ENCODE assay signal across 20 cellular contexts in genomic region chr1:56064705-56065104, GRCh38.
A peak's percentile ranks its signal among the peaks of the same experiment; 100 is the strongest.
DNase-seq lines count a peak whose midpoint lies in the region; ATAC-seq and TF ChIP-seq lines count a peak whose summit lies in the region.
"Had no signal": no experiment of that assay in that cellular context is flagged by ENCODE, and none has a peak within 500 bp of the region (broad histone marks: within the 10 kb centered on the region; RNA-seq: fewer than 3 reads in every experiment).

No MANE protein-coding gene starts in this region.

- H2AFZ ChIP-seq in Karpas-422 (ENCODE audit: low read length), result no peak overlapping the region

- CTCF ChIA-PET in AG04449 (lab: Yijun Ruan, JAX), result no interaction called here
- CTCF ChIA-PET in activated CD4-positive, alpha-beta T cell treated with anti-CD3 and anti-CD28 coated beads for 36 hours (lab: Charles Lee), result no interaction called here

- H3K4me3 ChIP-seq in AG04449 (ENCODE audit: low read depth, low read length) (no peak overlapping the region), foreskin fibroblast (ENCODE audit: low read depth in 1 of 2, low read length in 2 of 2) (no peak overlapping the region), Karpas-422 (ENCODE audit: low read length) (no peak overlapping the region)
- H3K4me3 ChIP-seq: heart right ventricle, prostate gland had no signal

- POLR2A ChIA-PET in AG04449 (lab: Yijun Ruan, JAX), result no interaction called here
- POLR2A ChIA-PET in activated CD4-positive, alpha-beta T cell treated with anti-CD3 and anti-CD28 coated beads for 36 hours (lab: Charles Lee), result no interaction called here

- in situ Hi-C loops in SK-MEL-5 (cut with HindIII; ENCODE audit: low pct_unique_long_range_greater_than_20kb, low sequenced_read_pairs), result no loop called here

- ATAC-seq in activated CD4-positive, alpha-beta T cell treated with anti-CD3 and anti-CD28 coated beads for 36 hours, result no peak
- ATAC-seq in HG03025 (IDR thresholded peaks at IDR 0.05; ENCODE audit: low FRiP score, unreplicated experiment), result no peak
- ATAC-seq: effector memory CD8-positive, alpha-beta T cell; naive thymus-derived CD8-positive, alpha-beta T cell; T-cell had no signal

- H3K4me2 ChIP-seq in Karpas-422 (ENCODE audit: low read depth, low read length, poor library complexity, severe bottlenecking), result no peak overlapping the region

- TF ChIP-seq CTCF in AG04449 (IDR thresholded peaks at IDR 0.05; ENCODE audit: insufficient read depth, low read length, missing control alignments) (no peak), foreskin fibroblast (IDR thresholded peaks at IDR 0.05; ENCODE audit: low read depth, low read length) (no peak)

- intact Hi-C loops in activated CD4-positive, alpha-beta T cell treated with anti-CD3 and anti-CD28 coated beads for 36 hours (cut with DNase I, micrococcal nuclease), result no loop called here

- H4K20me1 ChIP-seq in Karpas-422 (ENCODE audit: insufficient read depth, low read depth, low read length), result no peaks in the 10 kb centered on the region

- H3K4me1 ChIP-seq in Karpas-422 (ENCODE audit: low read length), result peaks cover 5% of the 10 kb centered on the region; the same call in 1 of the 2 replicates
- H3K4me1 ChIP-seq: BE2C, prostate gland had no signal

- H3K27me3 ChIP-seq in Karpas-422 (ENCODE audit: low read length), result no peaks in the 10 kb centered on the region
- H3K27me3 ChIP-seq: BE2C, heart right ventricle had no signal

- H3K79me2 ChIP-seq in Karpas-422 (ENCODE audit: low read length), result no peaks in the 10 kb centered on the region

- H3K27ac Mint-ChIP-seq in activated CD4-positive, alpha-beta T cell treated with anti-CD3 and anti-CD28 coated beads for 36 hours, result no peak overlapping the region
- H3K27ac Mint-ChIP-seq: activated naive CD4-positive, alpha-beta T cell treated with anti-CD3 and anti-CD28 coated beads, Interleukin-2, amount 10 ng/mL, durations not matched to agents 7 days and 5 days; effector memory CD8-positive, alpha-beta T cell; naive thymus-derived CD8-positive, alpha-beta T cell; T-cell had no signal

- no peak overlapping the region for H3K9ac ChIP-seq in Karpas-422 (ENCODE audit: low read length)

- H3K4me3 Mint-ChIP-seq in activated CD4-positive, alpha-beta T cell treated with anti-CD3 and anti-CD28 coated beads for 36 hours, result no peak overlapping the region
- H3K4me3 Mint-ChIP-seq: activated naive CD4-positive, alpha-beta T cell treated with anti-CD3 and anti-CD28 coated beads, Interleukin-2, amount 10 ng/mL, durations not matched to agents 7 days and 5 days; effector memory CD8-positive, alpha-beta T cell; naive thymus-derived CD8-positive, alpha-beta T cell; T-cell had no signal

- H3K36me3 ChIP-seq in Karpas-422 (ENCODE audit: insufficient read depth, low read length), result no peaks in the 10 kb centered on the region
- H3K36me3 ChIP-seq: BE2C, heart right ventricle, prostate gland had no signal

- peak; percentile 14 for DNase-seq in AG04449 (ENCODE audit: low read depth, low spot score)
- peak; percentile 71 for DNase-seq in GM04504 (ENCODE audit: low read depth)
- DNase-seq in SK-MEL-5 (ENCODE audit: low read depth, low spot score), result peak; percentile 21
- peak; percentile 72 to 75 for DNase-seq in foreskin fibroblast
- no peak for DNase-seq in Karpas-422
- no peak for DNase-seq in activated CD4-positive, alpha-beta T cell treated with anti-CD3 and anti-CD28 coated beads for 36 hours
- no peak for DNase-seq in DMS114 treated with DMSO at 0.1 percent for 48 hours (lab: John Stamatoyannopoulos, UW; ENCODE audit: unreplicated experiment)
- DNase-seq: activated CD4-positive, CD25-positive, alpha-beta regulatory T cell; activated CD8-positive, alpha-beta memory T cell treated with anti-CD3 and anti-CD28 coated beads, Interleukin-2, amount 50 U/mL, for 4 hours; activated naive CD4-positive, alpha-beta T cell treated with anti-CD3 and anti-CD28 coated beads, Interleukin-2, amount 10 ng/mL, durations not matched to agents 7 days and 5 days; BE2C; caudate nucleus; effector memory CD8-positive, alpha-beta T cell; heart right ventricle; naive thymus-derived CD8-positive, alpha-beta T cell; NCI-H1048; substantia nigra; T-cell had no signal

- H3K9me2 ChIP-seq in Karpas-422 (replicated peaks; ENCODE audit: insufficient read depth, low read length), result no peaks in the 10 kb centered on the region

- no peak overlapping the region for H3K27ac ChIP-seq in Karpas-422 (ENCODE audit: low read length)
- H3K27ac ChIP-seq: heart right ventricle, prostate gland had no signal

- H3K27me3 Mint-ChIP-seq in activated CD4-positive, alpha-beta T cell treated with anti-CD3 and anti-CD28 coated beads for 36 hours, result no peaks in the 10 kb centered on the region
- H3K27me3 Mint-ChIP-seq: activated naive CD4-positive, alpha-beta T cell treated with anti-CD3 and anti-CD28 coated beads, Interleukin-2, amount 10 ng/mL, durations not matched to agents 7 days and 5 days; effector memory CD8-positive, alpha-beta T cell; T-cell had no signal

- H3K4me1 Mint-ChIP-seq in activated CD4-positive, alpha-beta T cell treated with anti-CD3 and anti-CD28 coated beads for 36 hours, result no peaks in the 10 kb centered on the region
- H3K4me1 Mint-ChIP-seq: activated naive CD4-positive, alpha-beta T cell treated with anti-CD3 and anti-CD28 coated beads, Interleukin-2, amount 10 ng/mL, durations not matched to agents 7 days and 5 days; naive thymus-derived CD8-positive, alpha-beta T cell; T-cell had no signal

- H3K9me3 ChIP-seq in Karpas-422 (ENCODE audit: low read length), result no peaks in the 10 kb centered on the region
- H3K9me3 ChIP-seq: BE2C, heart right ventricle, prostate gland had no signal

- no peaks in the 10 kb centered on the region for H3K9me3 Mint-ChIP-seq in activated CD4-positive, alpha-beta T cell treated with anti-CD3 and anti-CD28 coated beads for 36 hours (ENCODE audit: low read depth)
- H3K9me3 Mint-ChIP-seq: activated naive CD4-positive, alpha-beta T cell treated with anti-CD3 and anti-CD28 coated beads, Interleukin-2, amount 10 ng/mL, durations not matched to agents 7 days and 5 days had no signal

- H3K36me3 Mint-ChIP-seq in activated CD4-positive, alpha-beta T cell treated with anti-CD3 and anti-CD28 coated beads for 36 hours (ENCODE audit: low read depth), result no peaks in the 10 kb centered on the region
- H3K36me3 Mint-ChIP-seq: activated naive CD4-positive, alpha-beta T cell treated with anti-CD3 and anti-CD28 coated beads, Interleukin-2, amount 10 ng/mL, durations not matched to agents 7 days and 5 days; naive thymus-derived CD8-positive, alpha-beta T cell; T-cell had no signal

Comparison
In these comparisons a context has a peak if more than half of its experiments do, and no peak if none do; other contexts are left out.
1. DNase-seq: peak in AG04449 (single experiment), GM04504 (single experiment), SK-MEL-5 (single experiment) and foreskin fibroblast (2 of 2); none in Karpas-422 (single experiment), activated CD4-positive, alpha-beta T cell treated with anti-CD3 and anti-CD28 coated beads for 36 hours (single experiment) and DMS114 treated with DMSO at 0.1 percent for 48 hours (single experiment).